Comparison of ENCODE assay signal across 8 cellular contexts in genomic region chr14:24171422-24172260, GRCh38. TPM values are rescaled to one million over a fixed set of nuclear protein-coding genes. Genes with fewer than 3 reads are reported as not detected.
DNase-seq lines count a peak whose midpoint lies in the region; ATAC-seq, FAIRE-seq and TF ChIP-seq lines count a peak whose summit lies in the region.

TSS of gene REC8 (plus strand) at chr14:24172080. CDS start at chr14:24172553, 473 bp downstream.

- CTCF ChIA-PET in WTC11 (lab: Charles Lee) = interaction anchor here (0.7 to 3.1 kb wide), 9 partner anchors 11 to 113 kb away, joined by 3 to 18 read pairs (median 3); partner anchors contain the start of genes DCAF11, IPO4, IRF9 and NRL

- H3K27ac Mint-ChIP-seq in WTC11 = peak within 1 kb of the TSS; percentile 78

- ATAC-seq in GM19395 (IDR thresholded peaks at IDR 0.05; ENCODE audit: unreplicated experiment) (peak; percentile 83), HG03571 (IDR thresholded peaks at IDR 0.05; ENCODE audit: unreplicated experiment) (peak; percentile 87), WTC11 (peak; percentile 94)

- TF ChIP-seq CTCF in WTC11 (IDR thresholded peaks at IDR 0.05) = no peak

- peaks cover 9% of the 10 kb centered on the region for H3K4me1 Mint-ChIP-seq in WTC11

- FAIRE-seq in islet of Langerhans (lab: Jason Lieb, UNC) = peak; percentile 38

- POLR2A ChIA-PET in WTC11 (lab: Charles Lee) = interaction anchor here (1.0 to 1.5 kb wide), 4 partner anchors 10 to 25 kb away, joined by 3 to 6 read pairs (median 4); partner anchors contain the start of genes IRF9, RNF31 and TM9SF1

- H3K4me3 Mint-ChIP-seq in WTC11 = peak within 1 kb of the TSS; percentile 79

- H3K9me3 Mint-ChIP-seq in WTC11 = no peaks in the 10 kb centered on the region

- DNase-seq in Ammon's horn (ENCODE audit: low spot score) = peak; percentile 97
- peak; percentile 99 for DNase-seq in WTC11 (ENCODE audit: low spot score)
- peak; percentile 61 for DNase-seq in brain pericyte (ENCODE audit: low read depth, low spot score)
- peak; percentile 54 for DNase-seq in stimulated activated CD4-positive, alpha-beta T cell treated with anti-CD3 and anti-CD28 coated beads, Interleukin-12 subunit alpha, Interleukin-12 subunit beta, amount 100 ng/mL, for 4 hours
- DNase-seq in NCI-H1436 (lab: John Stamatoyannopoulos, UW) = no peak

- no peaks in the 10 kb centered on the region for H3K36me3 Mint-ChIP-seq in WTC11

- no peaks in the 10 kb centered on the region; the same call in none of the 2 replicates for H3K27me3 Mint-ChIP-seq in WTC11 (ENCODE audit: low read depth)

TF ChIP-seq in WTC11, 78 proteins besides CTCF, POLR2A, EP300 and RAD21 (continues in another document):
- TF ChIP-seq SMAD3 (CRISPR knock-in tag; IDR thresholded peaks at IDR 0.05; ENCODE audit: borderline replicate concordance) (no peak), JUN (CRISPR knock-in tag; IDR thresholded peaks at IDR 0.05) (no peak), GRHL2 (CRISPR knock-in tag; IDR thresholded peaks at IDR 0.05; ENCODE audit: insufficient replicate concordance, severe bottlenecking) (no peak), ZNF281 (CRISPR knock-in tag; IDR thresholded peaks at IDR 0.05) (no peak), USF1 (CRISPR knock-in tag; IDR thresholded peaks at IDR 0.05) (no peak), PRDM15 (CRISPR knock-in tag; IDR thresholded peaks at IDR 0.05) (no peak), FOXP4 (CRISPR knock-in tag; IDR thresholded peaks at IDR 0.05) (peak; percentile 17; the same call in 1 of the 2 replicates), E2F1 (CRISPR knock-in tag; IDR thresholded peaks at IDR 0.05) (0 out of 2 replicates have a peak, but pooled peaks have one; percentile 51), ARID4B (CRISPR knock-in tag; IDR thresholded peaks at IDR 0.05; ENCODE audit: borderline replicate concordance) (0 out of 2 replicates have a peak, but pooled peaks have one; percentile 41), CREM (CRISPR knock-in tag; IDR thresholded peaks at IDR 0.05) (0 out of 2 replicates have a peak, but pooled peaks have one; percentile 62), ATF1 (CRISPR knock-in tag; IDR thresholded peaks at IDR 0.05) (no peak), ZNF121 (CRISPR knock-in tag; IDR thresholded peaks at IDR 0.05) (peak; percentile 0; the same call in 1 of the 2 replicates), NR2C2 (CRISPR knock-in tag; IDR thresholded peaks at IDR 0.05) (no peak)

RNA-seq across cellular contexts. Expression of gene REC8, which starts in this region (rescaled TPM):
- 29.6 to 32.2 TPM (median 31.5 TPM) in 3 replicates for total RNA-seq in WTC11 (2021)
